ENCODE assay signal across 22 cellular contexts in genomic region chr2:235011929-235012631, GRCh38.
DNase-seq lines count a peak whose midpoint lies in the region; ATAC-seq, FAIRE-seq and TF ChIP-seq lines count a peak whose summit lies in the region.
"Had no signal": no experiment of that assay in that cellular context is flagged by ENCODE, and none has a peak within 500 bp of the region (broad histone marks: within the 10 kb centered on the region; RNA-seq: fewer than 3 reads in every experiment).

No MANE protein-coding gene starts in this region.

- no peak for TF ChIP-seq POLR2A in GM12892 (IDR thresholded peaks at IDR 0.05; ENCODE audit: low read depth, low read length)

- peak overlapping the region; percentile 32 for H3K27ac Mint-ChIP-seq in neural crest cell (ENCODE audit: unreplicated experiment)
- H3K27ac Mint-ChIP-seq in type B pancreatic cell = peak overlapping the region; percentile 53
- H3K27ac Mint-ChIP-seq: activated naive CD8-positive, alpha-beta T cell treated with anti-CD3 and anti-CD28 coated beads for 36 hours; activated T-helper 2 cell treated with anti-CD3 and anti-CD28 coated beads, Interferon-gamma antibody, Interleukin-2, Interleukin-4, amounts not matched to agents 10 μg/mL and 5 μg/mL and 100 μg/mL, durations not matched to agents 14 hours and 24 hours and 36 hours; immature natural killer cell; T-helper 1 cell treated with Interleukin-12 subunit alpha and Interleukin-12 subunit beta and Interleukin-4 antibody, amounts not matched to agents 30 μg/mL and 1 μg/mL, for 36 hours had no signal

- DNase-seq in Right ventricle myocardium superior (peak; percentile 32), cardiac septum (ENCODE audit: low spot score) (no peak), ecto neural progenitor cell (ENCODE audit: low spot score) (peak; percentile 75), neural crest cell (ENCODE audit: low read depth, low spot score) (no peak), type B pancreatic cell (ENCODE audit: extremely low spot score, unreplicated experiment) (no peak), GM12892 (ENCODE audit: insufficient read length) (no peak)
- DNase-seq in stimulated activated CD4-positive, alpha-beta T cell treated with anti-CD3 and anti-CD28 coated beads, Interleukin-1b, Interleukin-23, amount 100 ng/mL, for 48 hours = no peak
- DNase-seq: activated CD4-positive, alpha-beta T cell treated with anti-CD3 and anti-CD28 coated beads, Interleukin-2, amount 50 U/mL, for 1 hour; activated CD8-positive, alpha-beta memory T cell treated with anti-CD3 and anti-CD28 coated beads, Interleukin-2, amount 50 U/mL, for 4 hours; activated naive CD8-positive, alpha-beta T cell treated with anti-CD3 and anti-CD28 coated beads for 36 hours; Caco-2; DND-41; immature natural killer cell; lower lobe of right lung; NCI-H2171; occipital lobe; SIG-M5; stimulated activated naive CD8-positive, alpha-beta T cell treated with anti-CD3 and anti-CD28 coated beads, Interleukin-15, Interleukin-2, amounts not matched to agents 100 U/mL and 50 U/mL, for 24 hours had no signal

- H3K4me3 Mint-ChIP-seq in neural crest cell = peak overlapping the region; percentile 35
- peak overlapping the region; percentile 6 for H3K4me3 Mint-ChIP-seq in type B pancreatic cell
- H3K4me3 Mint-ChIP-seq: activated naive CD8-positive, alpha-beta T cell treated with anti-CD3 and anti-CD28 coated beads for 36 hours; immature natural killer cell; T-helper 1 cell treated with Interleukin-12 subunit alpha and Interleukin-12 subunit beta and Interleukin-4 antibody, amounts not matched to agents 30 μg/mL and 1 μg/mL, for 36 hours had no signal

- intact Hi-C loops in Right ventricle myocardium superior (cut with DNase I) = no loop called here
- intact Hi-C loops in cardiac septum (cut with DNase I) = no loop called here

- peak; percentile 17 for ATAC-seq in Right ventricle myocardium superior (ENCODE audit: poor library complexity)
- no peak for ATAC-seq in HG02870 (IDR thresholded peaks at IDR 0.05; ENCODE audit: unreplicated experiment)
- ATAC-seq: lower lobe of right lung; stimulated activated naive CD8-positive, alpha-beta T cell treated with anti-CD3 and anti-CD28 coated beads, Interleukin-15, Interleukin-2, amounts not matched to agents 100 U/mL and 50 U/mL, for 24 hours had no signal

- TF ChIP-seq CTCF in neural crest cell (conservative IDR thresholded peaks at IDR 0.05) (no peak), type B pancreatic cell (conservative IDR thresholded peaks at IDR 0.05) (no peak)

- H3K27me3 Mint-ChIP-seq in neural crest cell (ENCODE audit: low read depth) (no peaks in the 10 kb centered on the region), type B pancreatic cell (no peaks in the 10 kb centered on the region)

- H3K9me3 Mint-ChIP-seq in neural crest cell (peaks cover 8% of the 10 kb centered on the region), type B pancreatic cell (peaks cover 8% of the 10 kb centered on the region)
- H3K9me3 Mint-ChIP-seq: activated T-helper 2 cell treated with anti-CD3 and anti-CD28 coated beads, Interferon-gamma antibody, Interleukin-2, Interleukin-4, amounts not matched to agents 10 μg/mL and 5 μg/mL and 100 μg/mL, durations not matched to agents 14 hours and 24 hours and 36 hours had no signal

- H3K4me1 Mint-ChIP-seq in neural crest cell (peaks cover 44% of the 10 kb centered on the region), type B pancreatic cell (ENCODE audit: unreplicated experiment) (peaks cover 32% of the 10 kb centered on the region)
- H3K4me1 Mint-ChIP-seq: activated naive CD8-positive, alpha-beta T cell treated with anti-CD3 and anti-CD28 coated beads for 36 hours; immature natural killer cell had no signal

- FAIRE-seq in GM12892 (lab: Jason Lieb, UNC) = no peak
- FAIRE-seq: colon had no signal

- H3K36me3 Mint-ChIP-seq in neural crest cell (ENCODE audit: low read depth) (peaks cover 28% of the 10 kb centered on the region), type B pancreatic cell (peaks cover 43% of the 10 kb centered on the region)
- H3K36me3 Mint-ChIP-seq: activated naive CD8-positive, alpha-beta T cell treated with anti-CD3 and anti-CD28 coated beads for 36 hours; immature natural killer cell had no signal

Comparison
In these comparisons a context has a peak if more than half of its experiments do, and no peak if none do; other contexts are left out.
1. DNase-seq: peak in Right ventricle myocardium superior (single experiment) and ecto neural progenitor cell (single experiment); none in cardiac septum (single experiment), neural crest cell (single experiment), type B pancreatic cell (single experiment), stimulated activated CD4-positive, alpha-beta T cell treated with anti-CD3 and anti-CD28 coated beads, Interleukin-1b, Interleukin-23, amount 100 ng/mL, for 48 hours (single experiment) and GM12892 (single experiment).